ENCODE assay signal across 25 cellular contexts in genomic region chr6:78984225-78984950, GRCh38.
"Had no signal": no experiment of that assay in that cellular context is flagged by ENCODE, and none has a peak within 500 bp of the region (broad histone marks: within the 10 kb centered on the region; RNA-seq: fewer than 3 reads in every experiment).

No MANE protein-coding gene starts in this region.

- H3K27ac ChIP-seq: breast epithelium, SK-N-MC, VCaP had no signal

- H3K27ac Mint-ChIP-seq: activated CD4-positive, alpha-beta memory T cell treated with anti-CD3 and anti-CD28 coated beads for 36 hours; activated CD4-positive, alpha-beta T cell treated with anti-CD3 and anti-CD28 coated beads, Interleukin-2, amount 10 ng/mL, durations not matched to agents 7 days and 5 days; activated naive CD4-positive, alpha-beta T cell treated with anti-CD3 and anti-CD28 coated beads, Interleukin-2, amount 10 ng/mL, durations not matched to agents 7 days and 5 days; activated naive CD8-positive, alpha-beta T cell treated with anti-CD3 and anti-CD28 coated beads for 36 hours; activated T-helper 2 cell treated with anti-CD3 and anti-CD28 coated beads, Interferon-gamma antibody, Interleukin-2, Interleukin-4, amounts not matched to agents 10 μg/mL and 5 μg/mL and 100 μg/mL, durations not matched to agents 14 hours and 24 hours and 36 hours had no signal

- H3K27me3 ChIP-seq: breast epithelium, MG63 had no signal

- H3K9me3 Mint-ChIP-seq: activated CD4-positive, alpha-beta memory T cell treated with anti-CD3 and anti-CD28 coated beads for 36 hours; activated CD4-positive, alpha-beta T cell treated with anti-CD3 and anti-CD28 coated beads, Interleukin-2, amount 10 ng/mL, durations not matched to agents 7 days and 5 days; activated naive CD4-positive, alpha-beta T cell treated with anti-CD3 and anti-CD28 coated beads, Interleukin-2, amount 10 ng/mL, durations not matched to agents 7 days and 5 days; activated naive CD8-positive, alpha-beta T cell treated with anti-CD3 and anti-CD28 coated beads for 36 hours; activated T-helper 2 cell treated with anti-CD3 and anti-CD28 coated beads, Interferon-gamma antibody, Interleukin-2, Interleukin-4, amounts not matched to agents 10 μg/mL and 5 μg/mL and 100 μg/mL, durations not matched to agents 14 hours and 24 hours and 36 hours; T-cell had no signal

- ATAC-seq: PC-3, T-cell had no signal

- H3K36me3 ChIP-seq: breast epithelium had no signal

- H3K27me3 Mint-ChIP-seq: activated CD4-positive, alpha-beta memory T cell treated with anti-CD3 and anti-CD28 coated beads for 36 hours; activated CD4-positive, alpha-beta T cell treated with anti-CD3 and anti-CD28 coated beads, Interleukin-2, amount 10 ng/mL, durations not matched to agents 7 days and 5 days; activated naive CD4-positive, alpha-beta T cell treated with anti-CD3 and anti-CD28 coated beads, Interleukin-2, amount 10 ng/mL, durations not matched to agents 7 days and 5 days; activated naive CD8-positive, alpha-beta T cell treated with anti-CD3 and anti-CD28 coated beads for 36 hours; T-cell had no signal

- H3K4me3 ChIP-seq: breast epithelium, MG63, SK-N-MC had no signal

- H3K9me3 ChIP-seq: breast epithelium, MG63 had no signal

- H3K4me3 Mint-ChIP-seq: activated CD4-positive, alpha-beta memory T cell treated with anti-CD3 and anti-CD28 coated beads for 36 hours; activated CD4-positive, alpha-beta T cell treated with anti-CD3 and anti-CD28 coated beads, Interleukin-2, amount 10 ng/mL, durations not matched to agents 7 days and 5 days; activated naive CD4-positive, alpha-beta T cell treated with anti-CD3 and anti-CD28 coated beads, Interleukin-2, amount 10 ng/mL, durations not matched to agents 7 days and 5 days; activated naive CD8-positive, alpha-beta T cell treated with anti-CD3 and anti-CD28 coated beads for 36 hours; T-cell had no signal

- FAIRE-seq: TTC549 had no signal

- DNase-seq: activated CD4-positive, alpha-beta memory T cell treated with anti-CD3 and anti-CD28 coated beads for 36 hours; activated CD4-positive, alpha-beta T cell treated with anti-CD3 and anti-CD28 coated beads, Interleukin-2, amount 10 ng/mL, durations not matched to agents 7 days and 5 days; activated CD4-positive, CD25-positive, alpha-beta regulatory T cell; activated gamma-delta T cell treated with Interleukin-2 at 50 U/mL for 16 hours; activated naive CD4-positive, alpha-beta T cell treated with anti-CD3 and anti-CD28 coated beads, Interleukin-2, amount 10 ng/mL, durations not matched to agents 7 days and 5 days; activated naive CD8-positive, alpha-beta T cell treated with anti-CD3 and anti-CD28 coated beads for 36 hours; activated T-cell treated with anti-CD3 and anti-CD28 coated beads for 4 hours; activated T-cell treated with anti-CD3 and anti-CD28 coated beads, Interleukin-2, amount 50 U/mL, for 48 hours; MG63; MV-4-11; NCI-H1105; NCI-H1436 treated with DMSO at 0.1 percent for 48 hours; NCI-H187; NCI-H2081; NCI-H510A treated with DMSO at 0.1 percent for 48 hours; NCI-H69; PC-3; T-cell; T-helper 2 cell; T1000 had no signal

- H3K4me1 Mint-ChIP-seq: activated CD4-positive, alpha-beta T cell treated with anti-CD3 and anti-CD28 coated beads, Interleukin-2, amount 10 ng/mL, durations not matched to agents 7 days and 5 days; activated naive CD4-positive, alpha-beta T cell treated with anti-CD3 and anti-CD28 coated beads, Interleukin-2, amount 10 ng/mL, durations not matched to agents 7 days and 5 days had no signal

- H3K4me1 ChIP-seq: breast epithelium had no signal
